Comparison of ENCODE assay signal across 16 cellular contexts in the genomic region with DNA sequence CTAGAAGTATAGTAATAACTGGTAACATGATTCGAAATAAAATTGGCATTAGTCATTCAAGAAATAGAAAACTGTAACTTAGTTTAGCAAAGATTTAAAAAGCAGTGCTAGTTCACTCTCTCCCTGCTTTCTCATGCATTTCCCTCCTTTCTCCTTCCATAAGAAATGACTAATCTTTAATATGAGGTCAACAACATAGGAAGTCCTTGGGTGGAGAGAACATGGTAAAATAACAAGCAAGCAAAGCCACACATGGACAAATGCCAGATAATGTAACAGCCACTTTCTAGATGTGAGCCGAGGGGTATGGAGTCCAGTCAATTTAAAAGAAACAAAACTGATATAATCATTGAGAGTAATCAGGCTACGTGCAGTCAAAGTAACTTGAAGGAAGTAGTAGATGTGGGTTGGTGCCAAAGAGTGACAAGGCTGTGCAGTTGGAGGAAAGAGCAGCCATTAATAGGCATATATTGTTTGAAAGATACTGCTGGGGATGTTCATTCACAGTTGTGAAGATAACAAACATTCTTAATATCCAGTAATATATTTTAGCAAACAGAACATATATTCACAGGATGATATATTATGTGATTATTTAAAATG.
A peak's percentile ranks its signal among the peaks of the same experiment; 100 is the strongest.
DNase-seq lines count a peak whose midpoint lies in the region; ATAC-seq and TF ChIP-seq lines count a peak whose summit lies in the region.
"Had no signal": no experiment of that assay in that cellular context is flagged by ENCODE, and none has a peak within 500 bp of the region (broad histone marks: within the 10 kb centered on the region; RNA-seq: fewer than 3 reads in every experiment).

No MANE protein-coding gene starts in this region.

- peaks cover 5% of the 10 kb centered on the region for H3K4me1 Mint-ChIP-seq in stimulated activated naive CD8-positive, alpha-beta T cell treated with anti-CD3 and anti-CD28 coated beads, Interleukin-15, amount 100 ng/mL, for 72 hours
- H3K4me1 Mint-ChIP-seq: activated naive CD4-positive, alpha-beta T cell treated with anti-CD3 and anti-CD28 coated beads, Interleukin-2, amount 10 ng/mL, durations not matched to agents 7 days and 5 days; memory B cell had no signal

- intact Hi-C loops in left cardiac atrium (cut with DNase I) = no loop called here

- peaks cover 11% of the 10 kb centered on the region for H3K27me3 Mint-ChIP-seq in stimulated activated naive CD8-positive, alpha-beta T cell treated with anti-CD3 and anti-CD28 coated beads, Interleukin-15, amount 100 ng/mL, for 72 hours
- H3K27me3 Mint-ChIP-seq: memory B cell had no signal

- ATAC-seq in left cardiac atrium (no peak), GM21447 (IDR thresholded peaks at IDR 0.05; ENCODE audit: unreplicated experiment) (no peak)
- no peak for ATAC-seq in stimulated activated naive CD8-positive, alpha-beta T cell treated with anti-CD3 and anti-CD28 coated beads, Interleukin-15, amount 100 ng/mL, for 72 hours

- no peaks in the 10 kb centered on the region for H3K9me3 Mint-ChIP-seq in stimulated activated naive CD8-positive, alpha-beta T cell treated with anti-CD3 and anti-CD28 coated beads, Interleukin-15, amount 100 ng/mL, for 72 hours
- H3K9me3 Mint-ChIP-seq: activated naive CD4-positive, alpha-beta T cell treated with anti-CD3 and anti-CD28 coated beads, Interleukin-2, amount 10 ng/mL, durations not matched to agents 7 days and 5 days; H9; memory B cell; stimulated activated naive CD8-positive, alpha-beta T cell treated with anti-CD3 and anti-CD28 coated beads, Interleukin-15, Interleukin-2, amounts not matched to agents 100 ng/mL and 50 ng/mL, for 24 hours had no signal

- peak; percentile 82 for DNase-seq in Daoy (ENCODE audit: low read depth)
- peak; percentile 77 for DNase-seq in dedifferentiated amniotic fluid mesenchymal stem cell (ENCODE audit: extremely low spot score)
- peak; percentile 55 for DNase-seq in non-pigmented ciliary epithelial cell (ENCODE audit: low read depth)
- DNase-seq in left cardiac atrium = no peak
- DNase-seq in activated naive CD4-positive, alpha-beta T cell treated with anti-CD3 and anti-CD28 coated beads, Interleukin-2, amount 50 U/mL, for 16 hours = no peak
- DNase-seq in stimulated activated naive CD8-positive, alpha-beta T cell treated with anti-CD3 and anti-CD28 coated beads, Interleukin-15, amount 100 ng/mL, for 72 hours = no peak
- DNase-seq: activated CD4-positive, CD25-positive, alpha-beta regulatory T cell treated with anti-CD3 and anti-CD28 coated beads, Interleukin-2, amount 50 U/mL, for 72 hours; activated naive CD4-positive, alpha-beta T cell treated with anti-CD3 and anti-CD28 coated beads, Interleukin-2, amount 10 ng/mL, durations not matched to agents 7 days and 5 days; H9; NCI-H2081; NCI-H774; T-helper 1 cell had no signal

- H3K4me3 Mint-ChIP-seq in stimulated activated naive CD8-positive, alpha-beta T cell treated with anti-CD3 and anti-CD28 coated beads, Interleukin-15, amount 100 ng/mL, for 72 hours = no peak overlapping the region
- H3K4me3 Mint-ChIP-seq: activated naive CD4-positive, alpha-beta T cell treated with anti-CD3 and anti-CD28 coated beads, Interleukin-2, amount 10 ng/mL, durations not matched to agents 7 days and 5 days; H9; memory B cell; stimulated activated naive CD8-positive, alpha-beta T cell treated with anti-CD3 and anti-CD28 coated beads, Interleukin-15, Interleukin-2, amounts not matched to agents 100 ng/mL and 50 ng/mL, for 24 hours had no signal

- no peak overlapping the region for H3K27ac Mint-ChIP-seq in stimulated activated naive CD8-positive, alpha-beta T cell treated with anti-CD3 and anti-CD28 coated beads, Interleukin-15, amount 100 ng/mL, for 72 hours
- H3K27ac Mint-ChIP-seq: activated naive CD4-positive, alpha-beta T cell treated with anti-CD3 and anti-CD28 coated beads, Interleukin-2, amount 10 ng/mL, durations not matched to agents 7 days and 5 days; H9; memory B cell; stimulated activated naive CD8-positive, alpha-beta T cell treated with anti-CD3 and anti-CD28 coated beads, Interleukin-15, Interleukin-2, amounts not matched to agents 100 ng/mL and 50 ng/mL, for 24 hours had no signal

TF ChIP-seq in PFSK-1, 5 proteins besides CTCF, POLR2A, EP300 and RAD21:
- TF ChIP-seq TAF1 (IDR thresholded peaks at IDR 0.05; ENCODE audit: borderline replicate concordance, insufficient read depth, low read length) (peak; percentile 56; the same call in 1 of the 2 replicates), POLR2AphosphoS5 (IDR thresholded peaks at IDR 0.05; ENCODE audit: low read depth, low read length) (no peak), SIN3A (IDR thresholded peaks at IDR 0.05; ENCODE audit: borderline replicate concordance, insufficient read depth, low read length) (peak; percentile 79; the same call in 1 of the 2 replicates), REST (IDR thresholded peaks at IDR 0.05; ENCODE audit: insufficient read depth in 1 of 2, low read depth in 2 of 2, low read length in 2 of 2) (no peak), FOXP2 (optimal IDR thresholded peaks at IDR 0.05; ENCODE audit: borderline replicate concordance, extremely low read depth, extremely low read length, insufficient read depth) (no peak)

Comparison
In these comparisons a context has a peak if more than half of its experiments do, and no peak if none do; other contexts are left out.
1. DNase-seq: peak in Daoy (single experiment), dedifferentiated amniotic fluid mesenchymal stem cell (single experiment) and non-pigmented ciliary epithelial cell (single experiment); none in left cardiac atrium (single experiment), activated naive CD4-positive, alpha-beta T cell treated with anti-CD3 and anti-CD28 coated beads, Interleukin-2, amount 50 U/mL, for 16 hours (single experiment) and stimulated activated naive CD8-positive, alpha-beta T cell treated with anti-CD3 and anti-CD28 coated beads, Interleukin-15, amount 100 ng/mL, for 72 hours (0 of 2).